ENCODE assay signal across 21 cellular contexts in the genomic region with DNA sequence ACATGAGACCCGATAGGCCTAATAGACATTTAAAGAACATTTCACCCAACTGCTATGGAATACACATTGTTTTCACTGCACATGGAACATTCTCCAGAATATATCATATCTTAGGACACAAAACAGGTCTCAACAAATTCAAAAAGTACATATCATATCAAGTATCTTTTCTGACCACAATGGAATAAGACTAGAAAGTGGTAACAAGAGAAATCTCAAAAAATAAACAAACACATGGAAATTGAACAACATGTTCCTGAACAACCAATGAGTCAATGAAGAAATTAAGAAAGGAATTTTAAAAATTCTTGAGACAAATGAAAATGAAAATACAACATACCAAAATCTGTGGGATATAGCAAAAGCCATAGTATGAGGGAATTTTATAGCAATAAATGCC.
"Had no signal": no experiment of that assay in that cellular context is flagged by ENCODE, and none has a peak within 500 bp of the region (broad histone marks: within the 10 kb centered on the region; RNA-seq: fewer than 3 reads in every experiment).

No MANE protein-coding gene starts in this region.

- H3K27ac ChIP-seq: epithelial cell of prostate, esophagus squamous epithelium, gastrocnemius medialis, hepatocyte, suprapubic skin, transverse colon had no signal

- H3K4me2 ChIP-seq: hepatocyte had no signal

- H3K27me3 ChIP-seq: ascending aorta, esophagus squamous epithelium, gastrocnemius medialis, hepatocyte, suprapubic skin, transverse colon had no signal

- H2AFZ ChIP-seq: hepatocyte had no signal

- H3K9me3 ChIP-seq: esophagus squamous epithelium, gastrocnemius medialis, suprapubic skin had no signal

- H3K36me3 ChIP-seq: ascending aorta, esophagus squamous epithelium, gastrocnemius medialis, suprapubic skin, transverse colon had no signal

- DNase-seq: activated B cell treated with CpG ODN at 0.5 μM for 24 hours; activated CD8-positive, alpha-beta memory T cell treated with anti-CD3 and anti-CD28 coated beads, Interleukin-2, amount 10 ng/mL, durations not matched to agents 7 days and 5 days; activated CD8-positive, alpha-beta T cell treated with anti-CD3 and anti-CD28 coated beads, Interleukin-2, amount 10 ng/mL, durations not matched to agents 7 days and 5 days; activated T-cell treated with anti-CD3 and anti-CD28 coated beads, Interleukin-2, amount 50 U/mL, for 48 hours; central memory CD4-positive, alpha-beta T cell; effector CD8-positive, alpha-beta T cell; esophagus squamous epithelium; gastrocnemius medialis; midbrain; natural killer cell; posterior cingulate gyrus; right cardiac atrium; stimulated activated CD4-positive, alpha-beta T cell treated with anti-CD3 and anti-CD28 coated beads, Interleukin-12 subunit alpha, Interleukin-12 subunit beta, amount 100 ng/mL, for 4 hours; stimulated activated CD4-positive, alpha-beta T cell treated with anti-CD3 and anti-CD28 coated beads, Interleukin-4, amount 100 ng/mL, for 4 hours; stimulated activated naive B cell treated with anti-CD40 and anti-IgM and Interleukin-4, amounts not matched to agents 10 μg/mL and 1 μg/mL and 100 μg/mL, for 72 hours; T-helper 1 cell; transverse colon had no signal

- H3K4me3 ChIP-seq: ascending aorta, esophagus squamous epithelium, gastrocnemius medialis, hepatocyte, suprapubic skin, transverse colon had no signal

- H3K79me2 ChIP-seq: hepatocyte had no signal

- H3K4me1 ChIP-seq: esophagus squamous epithelium, gastrocnemius medialis had no signal
